ENCODE assay signal across 20 cellular contexts in the genomic region with DNA sequence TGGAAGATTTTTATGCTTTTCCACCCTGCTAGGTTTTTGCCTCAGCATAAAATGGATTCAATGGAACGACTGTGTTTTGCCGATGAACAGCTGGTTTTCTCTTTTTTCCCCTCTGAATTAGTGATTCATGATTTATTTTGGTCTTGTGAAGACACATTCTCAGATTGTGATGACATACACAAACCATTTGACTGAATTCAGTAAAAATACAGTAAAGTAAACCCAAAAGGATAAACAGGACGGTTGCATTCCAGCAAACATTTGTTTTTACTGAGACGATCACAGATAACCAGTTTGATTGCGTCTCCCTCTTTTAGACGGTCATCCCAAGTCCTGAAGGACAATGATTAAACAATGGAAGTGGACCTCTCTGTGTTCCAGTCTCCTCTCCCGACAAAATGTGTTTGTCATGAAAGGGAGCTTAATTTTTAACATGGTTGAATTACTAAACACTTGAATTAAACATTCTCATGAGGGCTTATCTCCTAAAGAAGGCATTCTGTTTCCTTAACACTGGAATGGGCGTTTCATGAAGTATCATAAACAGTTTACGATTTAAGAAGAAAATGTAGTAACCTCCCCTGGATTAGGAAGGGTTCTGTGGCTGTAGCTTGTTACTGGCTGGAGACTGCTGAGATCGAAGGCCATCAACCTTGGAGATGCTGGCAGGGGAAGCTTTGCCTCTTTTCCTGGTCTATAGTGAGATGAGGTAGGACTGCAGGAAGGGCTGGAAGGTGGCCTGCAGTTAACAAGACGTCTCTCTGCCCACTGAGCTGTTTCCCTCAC.
DNase-seq lines count a peak whose midpoint lies in the region; ATAC-seq and TF ChIP-seq lines count a peak whose summit lies in the region.
"Had no signal": no experiment of that assay in that cellular context is flagged by ENCODE, and none has a peak within 500 bp of the region (broad histone marks: within the 10 kb centered on the region; RNA-seq: fewer than 3 reads in every experiment).

No MANE protein-coding gene starts in this region.

- no peaks in the 10 kb centered on the region for H3K27me3 Mint-ChIP-seq in activated T-cell treated with anti-CD3 and anti-CD28 coated beads, Interleukin-2, amount 50 U/mL, for 72 hours (ENCODE audit: low read depth)
- H3K27me3 Mint-ChIP-seq: CD4-positive, alpha-beta T cell had no signal

- H3K36me3 Mint-ChIP-seq in activated T-cell treated with anti-CD3 and anti-CD28 coated beads, Interleukin-2, amount 50 U/mL, for 72 hours (ENCODE audit: insufficient read depth in 2 of 2): peaks cover 2 to 10% of the 10 kb centered on the region in 2 donors

- H3K27me3 ChIP-seq in mucosa of rectum (ENCODE audit: control insufficient read depth in 2 of 2, insufficient read depth in 2 of 2, low read length in 2 of 2): no peaks in the 10 kb centered on the region
- H3K27me3 ChIP-seq: Peyer's patch had no signal

- H3K9me3 Mint-ChIP-seq in activated T-cell treated with anti-CD3 and anti-CD28 coated beads, Interleukin-2, amount 50 U/mL, for 72 hours: peaks cover 4 to 6% of the 10 kb centered on the region in 2 donors
- H3K9me3 Mint-ChIP-seq: CD4-positive, alpha-beta T cell had no signal

- H3K27ac Mint-ChIP-seq in activated T-cell treated with anti-CD3 and anti-CD28 coated beads, Interleukin-2, amount 50 U/mL, for 72 hours: peak overlapping the region; percentile 43
- H3K27ac Mint-ChIP-seq: CD4-positive, alpha-beta T cell had no signal

- DNase-seq in activated T-cell treated with anti-CD3 and anti-CD28 coated beads, Interleukin-2, amount 50 U/mL, for 72 hours: no peak
- no peak for DNase-seq in activated T-cell treated with anti-CD3 and anti-CD28 coated beads for 4 hours
- peak; percentile 16 for DNase-seq in fibroblast of villous mesenchyme (ENCODE audit: low read depth)
- no peak for DNase-seq in SIG-M5 treated with dmso at 0.1 percent for 504 hours (lab: John Stamatoyannopoulos, UW; ENCODE audit: unreplicated experiment)
- no peak for DNase-seq in activated CD8-positive, alpha-beta memory T cell treated with anti-CD3 and anti-CD28 coated beads for 24 hours
- DNase-seq: 8988T; Caco-2; CD4-positive, alpha-beta T cell; GDM1; GM23248; NCI-H1105; NCI-H2081 treated with DMSO at 0.1 percent for 48 hours; NCI-H446 treated with DMSO at 0.1 percent for 48 hours; NK-92 treated with Interleukin-12 subunit alpha and Interleukin-12 subunit beta, amount 100 ng/mL, for 24 hours; Peyer's patch had no signal

- H3K9me3 ChIP-seq in mucosa of rectum (ENCODE audit: control insufficient read depth in 2 of 2, low read length in 2 of 2): no peaks in the 10 kb centered on the region
- H3K9me3 ChIP-seq: Caco-2, Peyer's patch had no signal

- H3K4me1 Mint-ChIP-seq in activated T-cell treated with anti-CD3 and anti-CD28 coated beads, Interleukin-2, amount 50 U/mL, for 72 hours (ENCODE audit: low read depth): peaks cover 60% of the 10 kb centered on the region

- H3K4me3 Mint-ChIP-seq in activated T-cell treated with anti-CD3 and anti-CD28 coated beads, Interleukin-2, amount 50 U/mL, for 72 hours: no peak overlapping the region
- H3K4me3 Mint-ChIP-seq: CD4-positive, alpha-beta T cell had no signal

- no peak for TF ChIP-seq CTCF in fibroblast of villous mesenchyme (IDR thresholded peaks at IDR 0.05; ENCODE audit: insufficient read depth, low read depth, low read length)

- H3K27ac ChIP-seq in mucosa of rectum (ENCODE audit: low read depth in 2 of 2, low read length in 2 of 2): peak overlapping the region; percentile 10 to 32
- H3K27ac ChIP-seq: GM23248, Peyer's patch had no signal

- H3K9ac ChIP-seq in mucosa of rectum (ENCODE audit: low read depth in 1 of 2, low read length in 2 of 2): no peak overlapping the region
- H3K9ac ChIP-seq: GM23248 had no signal

- no peak for ATAC-seq in activated T-cell treated with anti-CD3 and anti-CD28 coated beads, Interleukin-2, amount 50 U/mL, for 72 hours (replicated peaks in 1 of 2)
- ATAC-seq in HG03520 (IDR thresholded peaks at IDR 0.05; ENCODE audit: unreplicated experiment) (no peak), HG02973 (IDR thresholded peaks at IDR 0.05; ENCODE audit: unreplicated experiment) (no peak)
- ATAC-seq: K562 had no signal

- no peaks in the 10 kb centered on the region for H3K36me3 ChIP-seq in mucosa of rectum (ENCODE audit: control insufficient read depth in 2 of 2, insufficient read depth in 2 of 2, low read length in 2 of 2)
- H3K36me3 ChIP-seq: HAP-1, Peyer's patch had no signal

- no peak overlapping the region for H3K4me3 ChIP-seq in fibroblast of villous mesenchyme (ENCODE audit: low read depth, low read length)
- no peak overlapping the region for H3K4me3 ChIP-seq in mucosa of rectum (ENCODE audit: low read length in 2 of 2)
- H3K4me3 ChIP-seq: GM23248, HAP-1, K562, Peyer's patch had no signal

- H3K4me1 ChIP-seq in mucosa of rectum (ENCODE audit: control insufficient read depth in 2 of 2, insufficient read depth in 2 of 2, low read length in 2 of 2): no peaks in the 10 kb centered on the region
- H3K4me1 ChIP-seq: Caco-2, HAP-1, Peyer's patch had no signal
